Comparison of ENCODE assay signal across 1 cellular context in the genomic region with DNA sequence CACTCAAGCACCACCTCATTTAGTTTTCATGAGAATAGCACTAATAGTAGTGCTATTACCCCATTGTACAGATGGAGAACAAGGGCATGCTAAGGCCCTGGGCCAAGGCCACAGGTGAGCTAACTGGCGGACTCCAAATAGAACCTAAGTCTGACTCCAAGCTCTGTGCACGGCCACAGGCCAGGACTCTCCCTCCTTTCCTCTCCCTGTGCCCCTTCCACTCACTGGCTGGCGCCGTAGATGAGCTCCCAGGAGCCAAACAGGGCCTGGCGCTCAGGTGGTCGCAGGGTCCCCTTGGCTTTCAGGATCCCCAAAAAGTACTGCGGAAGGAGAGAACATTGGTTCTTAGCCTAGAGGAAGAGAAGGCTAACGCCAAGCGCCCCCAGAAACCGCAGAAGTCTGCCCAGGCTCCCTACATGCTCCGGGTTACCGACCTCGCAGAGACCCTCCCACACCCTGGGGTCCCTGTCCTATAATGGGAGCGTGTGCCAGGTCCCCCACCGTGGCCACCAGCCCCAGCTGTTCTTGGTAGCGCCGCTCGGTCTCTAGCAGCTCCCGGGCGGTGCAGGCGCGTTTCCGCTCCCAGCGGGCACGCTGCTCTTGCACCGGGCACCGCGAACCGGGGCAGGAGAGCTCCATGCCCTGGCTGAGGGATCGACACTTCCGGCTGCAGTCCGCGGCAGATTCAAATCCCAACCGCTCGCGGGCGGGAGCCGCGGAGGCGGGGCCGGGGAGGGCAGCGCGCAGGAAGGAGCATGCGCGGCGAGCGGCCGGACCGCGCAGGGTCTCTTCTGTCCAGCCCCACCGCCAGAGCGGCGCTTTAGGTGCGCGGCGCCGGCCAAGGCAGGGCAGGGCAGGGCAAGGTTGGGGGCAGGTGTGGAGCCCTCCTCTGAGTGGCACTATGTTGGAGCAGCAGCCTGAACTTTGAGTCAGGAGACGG.
TF ChIP-seq lines count a peak whose summit lies in the region.

A gene with protein sequence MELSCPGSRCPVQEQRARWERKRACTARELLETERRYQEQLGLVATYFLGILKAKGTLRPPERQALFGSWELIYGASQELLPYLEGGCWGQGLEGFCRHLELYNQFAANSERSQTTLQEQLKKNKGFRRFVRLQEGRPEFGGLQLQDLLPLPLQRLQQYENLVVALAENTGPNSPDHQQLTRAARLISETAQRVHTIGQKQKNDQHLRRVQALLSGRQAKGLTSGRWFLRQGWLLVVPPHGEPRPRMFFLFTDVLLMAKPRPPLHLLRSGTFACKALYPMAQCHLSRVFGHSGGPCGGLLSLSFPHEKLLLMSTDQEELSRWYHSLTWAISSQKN (minus strand): TSS at position 665 of the 940 bp plus-strand sequence. CDS start 26 bp downstream, at position 639.

TF ChIP-seq in GM12878, 131 proteins besides CTCF, POLR2A, EP300 and RAD21 (continued from another document and continues in another):
- TF ChIP-seq POLR2AphosphoS5 (IDR thresholded peaks at IDR 0.05; ENCODE audit: low read length) (peak; percentile 25; the same call in 1 of the 2 replicates), PAX8 (IDR thresholded peaks at IDR 0.05) (no peak), SUZ12 (IDR thresholded peaks at IDR 0.05; ENCODE audit: unreplicated experiment) (no peak), EGR1 (IDR thresholded peaks at IDR 0.05; ENCODE audit: borderline replicate concordance in 1 of 2, low read depth in 2 of 2, low read length in 2 of 2) (peak in 1 of 2 experiments; percentile 29; a peak in 1 of 3 replicates), YY1 (IDR thresholded peaks at IDR 0.05; ENCODE audit: low read depth, low read length) (peak; percentile 47; the same call in 1 of the 2 replicates), ATF7 (IDR thresholded peaks at IDR 0.05; ENCODE audit: low read depth) (no peak), PBX3 (IDR thresholded peaks at IDR 0.05; ENCODE audit: insufficient replicate concordance, low read depth, low read length) (no peak), NFYA (IDR thresholded peaks at IDR 0.05; ENCODE audit: borderline replicate concordance, low read depth, low read length) (no peak), DPF2 (IDR thresholded peaks at IDR 0.05) (peak; percentile 58; the same call in 1 of the 2 replicates), CREM (IDR thresholded peaks at IDR 0.05; ENCODE audit: low read depth) (peak; percentile 26; the same call in 1 of the 2 replicates), ZNF24 (IDR thresholded peaks at IDR 0.05) (no peak), SIN3A (IDR thresholded peaks at IDR 0.05; ENCODE audit: low read depth, low read length) (peak; percentile 95), KLF5 (IDR thresholded peaks at IDR 0.05; ENCODE audit: partially characterized antibody) (no peak), ZNF687 (IDR thresholded peaks at IDR 0.05) (0 out of 2 replicates have a peak, but pooled peaks have one; percentile 31), ZNF207 (IDR thresholded peaks at IDR 0.05; ENCODE audit: borderline replicate concordance) (no peak), SMAD1 (IDR thresholded peaks at IDR 0.05; ENCODE audit: low read depth, partially characterized antibody) (no peak), MXI1 (IDR thresholded peaks at IDR 0.05; ENCODE audit: low read depth, low read length) (peak; percentile 82), CHD4 (IDR thresholded peaks at IDR 0.05) (no peak), IKZF1 (conservative IDR thresholded peaks at IDR 0.05) (peak; percentile 84), PAX5 (IDR thresholded peaks at IDR 0.05; ENCODE audit: borderline replicate concordance, low read depth, low read length) (no peak), HDGF (IDR thresholded peaks at IDR 0.05) (peak; percentile 33; the same call in 1 of the 2 replicates), MYC (IDR thresholded peaks at IDR 0.05; ENCODE audit: insufficient read depth, insufficient read length, insufficient replicate concordance, low read length, severe bottlenecking) (no peak), SREBF2 (IDR thresholded peaks at IDR 0.05; ENCODE audit: low read length) (no peak), ZNF274 (IDR thresholded peaks at IDR 0.05; ENCODE audit: insufficient read depth, insufficient read length) (no peak), SMAD5 (IDR thresholded peaks at IDR 0.05; ENCODE audit: low read depth) (no peak), BCLAF1 (IDR thresholded peaks at IDR 0.05) (no peak), RAD51 (IDR thresholded peaks at IDR 0.05) (no peak), NFIC (IDR thresholded peaks at IDR 0.05; ENCODE audit: low read depth, low read length) (no peak), ATF2 (IDR thresholded peaks at IDR 0.05; ENCODE audit: low read length) (no peak), TARDBP (IDR thresholded peaks at IDR 0.05; ENCODE audit: borderline replicate concordance) (no peak), RBBP5 (conservative IDR thresholded peaks at IDR 0.05) (no peak), BCL11A (IDR thresholded peaks at IDR 0.05; ENCODE audit: low read depth, low read length) (no peak), RELA (IDR thresholded peaks at IDR 0.05; ENCODE audit: borderline replicate concordance, partially characterized antibody) (no peak), IKZF2 (IDR thresholded peaks at IDR 0.05) (peak in 1 of 2 experiments; percentile 52; a peak in 1 of 4 replicates), ZBED1 (IDR thresholded peaks at IDR 0.05; ENCODE audit: borderline replicate concordance) (no peak)
- TF ChIP-seq, protein P1, sequence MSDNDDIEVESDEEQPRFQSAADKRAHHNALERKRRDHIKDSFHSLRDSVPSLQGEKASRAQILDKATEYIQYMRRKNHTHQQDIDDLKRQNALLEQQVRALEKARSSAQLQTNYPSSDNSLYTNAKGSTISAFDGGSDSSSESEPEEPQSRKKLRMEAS (IDR thresholded peaks at IDR 0.05; ENCODE audit: low read depth, low read length) = peak; percentile 76
- TF ChIP-seq, protein P2, sequence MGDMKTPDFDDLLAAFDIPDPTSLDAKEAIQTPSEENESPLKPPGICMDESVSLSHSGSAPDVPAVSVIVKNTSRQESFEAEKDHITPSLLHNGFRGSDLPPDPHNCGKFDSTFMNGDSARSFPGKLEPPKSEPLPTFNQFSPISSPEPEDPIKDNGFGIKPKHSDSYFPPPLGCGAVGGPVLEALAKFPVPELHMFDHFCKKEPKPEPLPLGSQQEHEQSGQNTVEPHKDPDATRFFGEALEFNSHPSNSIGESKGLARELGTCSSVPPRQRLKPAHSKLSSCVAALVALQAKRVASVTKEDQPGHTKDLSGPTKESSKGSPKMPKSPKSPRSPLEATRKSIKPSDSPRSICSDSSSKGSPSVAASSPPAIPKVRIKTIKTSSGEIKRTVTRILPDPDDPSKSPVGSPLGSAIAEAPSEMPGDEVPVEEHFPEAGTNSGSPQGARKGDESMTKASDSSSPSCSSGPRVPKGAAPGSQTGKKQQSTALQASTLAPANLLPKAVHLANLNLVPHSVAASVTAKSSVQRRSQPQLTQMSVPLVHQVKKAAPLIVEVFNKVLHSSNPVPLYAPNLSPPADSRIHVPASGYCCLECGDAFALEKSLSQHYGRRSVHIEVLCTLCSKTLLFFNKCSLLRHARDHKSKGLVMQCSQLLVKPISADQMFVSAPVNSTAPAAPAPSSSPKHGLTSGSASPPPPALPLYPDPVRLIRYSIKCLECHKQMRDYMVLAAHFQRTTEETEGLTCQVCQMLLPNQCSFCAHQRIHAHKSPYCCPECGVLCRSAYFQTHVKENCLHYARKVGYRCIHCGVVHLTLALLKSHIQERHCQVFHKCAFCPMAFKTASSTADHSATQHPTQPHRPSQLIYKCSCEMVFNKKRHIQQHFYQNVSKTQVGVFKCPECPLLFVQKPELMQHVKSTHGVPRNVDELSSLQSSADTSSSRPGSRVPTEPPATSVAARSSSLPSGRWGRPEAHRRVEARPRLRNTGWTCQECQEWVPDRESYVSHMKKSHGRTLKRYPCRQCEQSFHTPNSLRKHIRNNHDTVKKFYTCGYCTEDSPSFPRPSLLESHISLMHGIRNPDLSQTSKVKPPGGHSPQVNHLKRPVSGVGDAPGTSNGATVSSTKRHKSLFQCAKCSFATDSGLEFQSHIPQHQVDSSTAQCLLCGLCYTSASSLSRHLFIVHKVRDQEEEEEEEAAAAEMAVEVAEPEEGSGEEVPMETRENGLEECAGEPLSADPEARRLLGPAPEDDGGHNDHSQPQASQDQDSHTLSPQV (IDR thresholded peaks at IDR 0.05) = no peak
- TF ChIP-seq, protein P3, sequence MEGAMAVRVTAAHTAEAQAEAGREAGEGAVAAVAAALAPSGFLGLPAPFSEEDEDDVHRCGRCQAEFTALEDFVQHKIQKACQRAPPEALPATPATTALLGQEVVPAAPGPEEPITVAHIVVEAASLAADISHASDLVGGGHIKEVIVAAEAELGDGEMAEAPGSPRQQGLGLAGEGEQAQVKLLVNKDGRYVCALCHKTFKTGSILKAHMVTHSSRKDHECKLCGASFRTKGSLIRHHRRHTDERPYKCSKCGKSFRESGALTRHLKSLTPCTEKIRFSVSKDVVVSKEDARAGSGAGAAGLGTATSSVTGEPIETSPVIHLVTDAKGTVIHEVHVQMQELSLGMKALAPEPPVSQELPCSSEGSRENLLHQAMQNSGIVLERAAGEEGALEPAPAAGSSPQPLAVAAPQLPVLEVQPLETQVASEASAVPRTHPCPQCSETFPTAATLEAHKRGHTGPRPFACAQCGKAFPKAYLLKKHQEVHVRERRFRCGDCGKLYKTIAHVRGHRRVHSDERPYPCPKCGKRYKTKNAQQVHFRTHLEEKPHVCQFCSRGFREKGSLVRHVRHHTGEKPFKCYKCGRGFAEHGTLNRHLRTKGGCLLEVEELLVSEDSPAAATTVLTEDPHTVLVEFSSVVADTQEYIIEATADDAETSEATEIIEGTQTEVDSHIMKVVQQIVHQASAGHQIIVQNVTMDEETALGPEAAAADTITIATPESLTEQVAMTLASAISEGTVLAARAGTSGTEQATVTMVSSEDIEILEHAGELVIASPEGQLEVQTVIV (IDR thresholded peaks at IDR 0.05; ENCODE audit: borderline replicate concordance, partially characterized antibody) = peak; percentile 14
- TF ChIP-seq, protein P4, sequence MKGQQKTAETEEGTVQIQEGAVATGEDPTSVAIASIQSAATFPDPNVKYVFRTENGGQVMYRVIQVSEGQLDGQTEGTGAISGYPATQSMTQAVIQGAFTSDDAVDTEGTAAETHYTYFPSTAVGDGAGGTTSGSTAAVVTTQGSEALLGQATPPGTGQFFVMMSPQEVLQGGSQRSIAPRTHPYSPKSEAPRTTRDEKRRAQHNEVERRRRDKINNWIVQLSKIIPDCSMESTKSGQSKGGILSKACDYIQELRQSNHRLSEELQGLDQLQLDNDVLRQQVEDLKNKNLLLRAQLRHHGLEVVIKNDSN (IDR thresholded peaks at IDR 0.05; ENCODE audit: borderline replicate concordance, extremely low read length, insufficient read depth, low read depth, low read length) = no peak
